ENCODE assay signal across 8 cellular contexts in genomic region chr10:23095404-23095965, GRCh38. TPM values are rescaled to one million over a fixed set of nuclear protein-coding genes. Genes with fewer than 3 reads are reported as not detected.
DNase-seq lines count a peak whose midpoint lies in the region; ATAC-seq and TF ChIP-seq lines count a peak whose summit lies in the region.

Gene MSRB2, plus strand, starts transcription at chr10:23095579. Its CDS starts 30 bp downstream, at chr10:23095609.

- H4K20me1 ChIP-seq in osteoblast (ENCODE audit: insufficient read depth, low read length): peaks cover 8% of the 10 kb centered on the region

- H3K27me3 ChIP-seq in osteoblast (ENCODE audit: insufficient read depth, low read length) (no peaks in the 10 kb centered on the region), testis (no peaks in the 10 kb centered on the region)

- peak; percentile 84 for DNase-seq in GOT3 (lab: John Stamatoyannopoulos, UW)
- peak; percentile 93 for DNase-seq in LNCaP clone FGC (ENCODE audit: low read depth)
- peak; percentile 47 to 71 for DNase-seq in activated naive CD4-positive, alpha-beta T cell treated with anti-CD3 and anti-CD28 coated beads, Interleukin-2, amount 50 U/mL, for 72 hours (ENCODE audit: low spot score in 2 of 2)
- peak; percentile 93 for DNase-seq in glutamatergic neuron
- DNase-seq in osteoblast (ENCODE audit: insufficient read length, low spot score, missing footprints): peak; percentile 97
- peak; percentile 94 for DNase-seq in testis

- H3K36me3 ChIP-seq in ES-I3 (ENCODE audit: insufficient read depth, low read length) (no peaks in the 10 kb centered on the region), osteoblast (ENCODE audit: insufficient read depth, low read length) (no peaks in the 10 kb centered on the region), testis (ENCODE audit: low read depth, missing control alignments) (no peaks in the 10 kb centered on the region)

- peaks cover 16% of the 10 kb centered on the region; the same call in 1 of the 2 replicates for H3K4me1 ChIP-seq in ES-I3 (ENCODE audit: insufficient read depth, low read length)
- peaks cover 13% of the 10 kb centered on the region for H3K4me1 ChIP-seq in osteoblast (ENCODE audit: insufficient read depth, low read length)
- peaks cover 9% of the 10 kb centered on the region for H3K4me1 ChIP-seq in testis

- ATAC-seq in SK-N-SH treated with all-trans-retinoic acid at 6 μM for 48 hours: peak; percentile 84
- peak; percentile 66 to 79 for ATAC-seq in activated naive CD4-positive, alpha-beta T cell treated with anti-CD3 and anti-CD28 coated beads, Interleukin-2, amount 50 U/mL, for 72 hours

- WGBS in testis, 2 donors: 0% methylated on average over 22 to 47 of the region's 50 CpGs

- peak within 1 kb of the TSS; percentile 81 for H2AFZ ChIP-seq in osteoblast (ENCODE audit: low read length)

- H3K9me3 ChIP-seq in ES-I3 (ENCODE audit: control insufficient read depth, insufficient read depth, low read length) (no peaks in the 10 kb centered on the region), osteoblast (ENCODE audit: low read depth, low read length) (no peaks in the 10 kb centered on the region), testis (no peaks in the 10 kb centered on the region)

- TF ChIP-seq CTCF in LNCaP clone FGC (IDR thresholded peaks at IDR 0.05; ENCODE audit: control insufficient read depth, extremely low read depth, insufficient read depth) (no peak), glutamatergic neuron (IDR thresholded peaks at IDR 0.05; ENCODE audit: partially characterized antibody, unreplicated experiment) (no peak), osteoblast (IDR thresholded peaks at IDR 0.05; ENCODE audit: extremely low read depth, low read depth, low read length) (no peak), testis (IDR thresholded peaks at IDR 0.05) (no peak)

- peak; percentile 21 for TF ChIP-seq POLR2A in testis (IDR thresholded peaks at IDR 0.05)

- peaks cover 10% of the 10 kb centered on the region for H3K27me3 Mint-ChIP-seq in glutamatergic neuron (ENCODE audit: unreplicated experiment)

- intact Hi-C loops in testis (cut with DNase I; ENCODE audit: low total_unique reads): no loop called here

- H3K9ac ChIP-seq in ES-I3 (ENCODE audit: low read depth, low read length): peak within 1 kb of the TSS; percentile 69

- peaks cover 16% of the 10 kb centered on the region for H3K4me1 Mint-ChIP-seq in glutamatergic neuron (ENCODE audit: low read depth, unreplicated experiment)

- H3K4me3 ChIP-seq in LNCaP clone FGC (ENCODE audit: low read depth, low read length) (peak within 1 kb of the TSS; percentile 50), osteoblast (ENCODE audit: insufficient read depth, low read length) (peak within 1 kb of the TSS; percentile 82), testis (peak within 1 kb of the TSS; percentile 79 to 87)

- H3K4me3 Mint-ChIP-seq in glutamatergic neuron (ENCODE audit: unreplicated experiment): peak within 1 kb of the TSS; percentile 97

- peak within 1 kb of the TSS; percentile 94 to 95 for H3K27ac Mint-ChIP-seq in activated naive CD4-positive, alpha-beta T cell treated with anti-CD3 and anti-CD28 coated beads, Interleukin-2, amount 50 U/mL, for 72 hours
- peak within 1 kb of the TSS; percentile 99 for H3K27ac Mint-ChIP-seq in glutamatergic neuron (ENCODE audit: unreplicated experiment)

- peaks cover 8 to 18% of the 10 kb centered on the region in 2 donors for H3K36me3 Mint-ChIP-seq in activated naive CD4-positive, alpha-beta T cell treated with anti-CD3 and anti-CD28 coated beads, Interleukin-2, amount 50 U/mL, for 72 hours
- peaks cover 13% of the 10 kb centered on the region for H3K36me3 Mint-ChIP-seq in glutamatergic neuron (ENCODE audit: unreplicated experiment)

- peaks cover 7 to 9% of the 10 kb centered on the region in 2 donors for H3K9me3 Mint-ChIP-seq in activated naive CD4-positive, alpha-beta T cell treated with anti-CD3 and anti-CD28 coated beads, Interleukin-2, amount 50 U/mL, for 72 hours
- peaks cover 8% of the 10 kb centered on the region for H3K9me3 Mint-ChIP-seq in glutamatergic neuron (ENCODE audit: unreplicated experiment)

- H3K79me2 ChIP-seq in osteoblast (ENCODE audit: insufficient read depth, low read length): peaks cover 13% of the 10 kb centered on the region

- H3K27ac ChIP-seq in osteoblast (ENCODE audit: low read depth, low read length) (peak within 1 kb of the TSS; percentile 71), testis (peak within 1 kb of the TSS; percentile 81 to 90)

- peak within 1 kb of the TSS; percentile 89 for H3K4me2 ChIP-seq in osteoblast (ENCODE audit: insufficient read depth, low read length)

TF ChIP-seq in SK-N-SH treated with all-trans-retinoic acid at 6 μM for 48 hours, 23 proteins besides CTCF, POLR2A, EP300 and RAD21 (continues in another document):
- TF ChIP-seq ZNF8 (CRISPR knock-in tag; IDR thresholded peaks at IDR 0.05) (no peak), OSR1 (CRISPR knock-in tag; IDR thresholded peaks at IDR 0.05) (no peak), GLIS3 (CRISPR knock-in tag; IDR thresholded peaks at IDR 0.05) (no peak), TSHZ2 (CRISPR knock-in tag; IDR thresholded peaks at IDR 0.05) (no peak), POU6F1 (CRISPR knock-in tag; IDR thresholded peaks at IDR 0.05; ENCODE audit: borderline replicate concordance, low read depth) (no peak), ARNTL (CRISPR knock-in tag; IDR thresholded peaks at IDR 0.05; ENCODE audit: borderline replicate concordance, low read depth) (no peak), ESRRG (CRISPR knock-in tag; IDR thresholded peaks at IDR 0.05) (no peak)
- TF ChIP-seq, protein P1, sequence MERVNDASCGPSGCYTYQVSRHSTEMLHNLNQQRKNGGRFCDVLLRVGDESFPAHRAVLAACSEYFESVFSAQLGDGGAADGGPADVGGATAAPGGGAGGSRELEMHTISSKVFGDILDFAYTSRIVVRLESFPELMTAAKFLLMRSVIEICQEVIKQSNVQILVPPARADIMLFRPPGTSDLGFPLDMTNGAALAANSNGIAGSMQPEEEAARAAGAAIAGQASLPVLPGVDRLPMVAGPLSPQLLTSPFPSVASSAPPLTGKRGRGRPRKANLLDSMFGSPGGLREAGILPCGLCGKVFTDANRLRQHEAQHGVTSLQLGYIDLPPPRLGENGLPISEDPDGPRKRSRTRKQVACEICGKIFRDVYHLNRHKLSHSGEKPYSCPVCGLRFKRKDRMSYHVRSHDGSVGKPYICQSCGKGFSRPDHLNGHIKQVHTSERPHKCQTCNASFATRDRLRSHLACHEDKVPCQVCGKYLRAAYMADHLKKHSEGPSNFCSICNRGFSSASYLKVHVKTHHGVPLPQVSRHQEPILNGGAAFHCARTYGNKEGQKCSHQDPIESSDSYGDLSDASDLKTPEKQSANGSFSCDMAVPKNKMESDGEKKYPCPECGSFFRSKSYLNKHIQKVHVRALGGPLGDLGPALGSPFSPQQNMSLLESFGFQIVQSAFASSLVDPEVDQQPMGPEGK (CRISPR knock-in tag; IDR thresholded peaks at IDR 0.05; ENCODE audit: borderline replicate concordance): no peak
- TF ChIP-seq, protein P2, sequence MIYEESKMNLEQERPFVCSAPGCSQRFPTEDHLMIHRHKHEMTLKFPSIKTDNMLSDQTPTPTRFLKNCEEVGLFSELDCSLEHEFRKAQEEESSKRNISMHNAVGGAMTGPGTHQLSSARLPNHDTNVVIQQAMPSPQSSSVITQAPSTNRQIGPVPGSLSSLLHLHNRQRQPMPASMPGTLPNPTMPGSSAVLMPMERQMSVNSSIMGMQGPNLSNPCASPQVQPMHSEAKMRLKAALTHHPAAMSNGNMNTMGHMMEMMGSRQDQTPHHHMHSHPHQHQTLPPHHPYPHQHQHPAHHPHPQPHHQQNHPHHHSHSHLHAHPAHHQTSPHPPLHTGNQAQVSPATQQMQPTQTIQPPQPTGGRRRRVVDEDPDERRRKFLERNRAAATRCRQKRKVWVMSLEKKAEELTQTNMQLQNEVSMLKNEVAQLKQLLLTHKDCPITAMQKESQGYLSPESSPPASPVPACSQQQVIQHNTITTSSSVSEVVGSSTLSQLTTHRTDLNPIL (CRISPR knock-in tag; IDR thresholded peaks at IDR 0.05; ENCODE audit: low read depth): no peak

RNA-seq across cellular contexts. Expression of gene MSRB2, which starts in this region (rescaled TPM):
- total RNA-seq in activated naive CD4-positive, alpha-beta T cell treated with anti-CD3 and anti-CD28 coated beads, Interleukin-2, amount 50 U/mL, for 72 hours: 10 to 100 TPM in 1 of 2 donors, 1 to 10 TPM in 1; 4.5 to 16.8 TPM
- total RNA-seq in glutamatergic neuron (ENCODE audit: unreplicated experiment): 31.3 TPM
- total RNA-seq in osteoblast: 6.9 and 10.6 TPM in 2 replicates
- total RNA-seq in testis: 10 to 100 TPM; 15.7 to 16.0 TPM
- 14.2 TPM for polyA plus RNA-seq in testis (ENCODE audit: insufficient read depth, low read depth, low replicate concordance)

Comparison
In these comparisons a context has a peak if more than half of its experiments do, and no peak if none do; other contexts are left out.
1. Peak in every context shown above with its lines: DNase-seq, ATAC-seq, H3K4me3 ChIP-seq and H3K27ac ChIP-seq.